Comparison of ENCODE assay signal across 22 cellular contexts in genomic region chr15:48823237-48823636, GRCh38. TPM values are rescaled to one million over a fixed set of nuclear protein-coding genes. Genes with fewer than 3 reads are reported as not detected.
DNase-seq lines count a peak whose midpoint lies in the region; ATAC-seq and TF ChIP-seq lines count a peak whose summit lies in the region.
"Had no signal": no experiment of that assay in that cellular context is flagged by ENCODE, and none has a peak within 500 bp of the region (broad histone marks: within the 10 kb centered on the region; RNA-seq: fewer than 3 reads in every experiment).

No MANE protein-coding gene starts in this region.

- no peak overlapping the region for H3K27ac ChIP-seq in osteoblast (ENCODE audit: low read depth, low read length)
- H3K27ac ChIP-seq: BLaER1 treated with 17β-estradiol and CSF1 and Interleukin-3, amounts not matched to agents 10 nM and 100 nM; coronary artery; epithelial cell of prostate; neutrophil; SJCRH30; testis had no signal

- intact Hi-C loops in posterior vena cava (cut with DNase I): no loop called here

- H3K4me3 ChIP-seq in osteoblast (ENCODE audit: insufficient read depth, low read length): no peak overlapping the region
- H3K4me3 ChIP-seq: BLaER1 treated with 17β-estradiol and CSF1 and Interleukin-3, amounts not matched to agents 10 nM and 100 nM; coronary artery; SJCRH30; testis had no signal

- H3K4me3 Mint-ChIP-seq in effector memory CD8-positive, alpha-beta T cell: no peak overlapping the region

- H2AFZ ChIP-seq in osteoblast (ENCODE audit: low read length): peak overlapping the region; percentile 30

- no peaks in the 10 kb centered on the region for H3K36me3 ChIP-seq in osteoblast (ENCODE audit: insufficient read depth, low read length)
- H3K36me3 ChIP-seq: BLaER1 treated with 17β-estradiol and CSF1 and Interleukin-3, amounts not matched to agents 10 nM and 100 nM; neutrophil; SJCRH30 had no signal

- no peaks in the 10 kb centered on the region for H3K36me3 Mint-ChIP-seq in effector memory CD8-positive, alpha-beta T cell (ENCODE audit: insufficient read depth)

- no peak for ATAC-seq in effector memory CD8-positive, alpha-beta T cell (replicated peaks)
- ATAC-seq: sciatic nerve had no signal

- peak; percentile 17 for TF ChIP-seq CTCF in osteoblast (IDR thresholded peaks at IDR 0.05; ENCODE audit: extremely low read depth, low read depth, low read length)

- H3K9me3 ChIP-seq in osteoblast (ENCODE audit: low read depth, low read length): no peaks in the 10 kb centered on the region
- H3K9me3 ChIP-seq: neutrophil, SJCRH30, testis had no signal

- DNase-seq in ELR (ENCODE audit: low read depth) (peak; percentile 58), RPMI7951 (ENCODE audit: low read depth) (peak; percentile 21), fibroblast of peridontal ligament (ENCODE audit: extremely low read depth) (peak; percentile 16), osteoblast (ENCODE audit: insufficient read length, low spot score, missing footprints) (peak; percentile 1), NCI-H524 (lab: John Stamatoyannopoulos, UW) (no peak), posterior vena cava (ENCODE audit: low spot score) (no peak)
- no peak for DNase-seq in effector memory CD8-positive, alpha-beta T cell
- no peak for DNase-seq in activated CD8-positive, alpha-beta memory T cell treated with anti-CD3 and anti-CD28 coated beads, Interleukin-2, amount 50 U/mL, for 4 hours
- DNase-seq: activated CD4-positive, alpha-beta T cell treated with anti-CD3 and anti-CD28 coated beads for 4 hours; aorta; glutamatergic neuron; midbrain; NCI-H1105 treated with DMSO at 0.1 percent for 48 hours; SJCRH30; stimulated activated CD4-positive, alpha-beta T cell treated with anti-CD3 and anti-CD28 coated beads, Interleukin-2, amount 100 ng/mL, for 48 hours; T-helper 9 cell; testis had no signal

- no peak overlapping the region for H3K4me2 ChIP-seq in osteoblast (ENCODE audit: insufficient read depth, low read length)
- H3K4me2 ChIP-seq: BLaER1 treated with 17β-estradiol and CSF1 and Interleukin-3, amounts not matched to agents 10 nM and 100 nM had no signal

- H3K27ac Mint-ChIP-seq in effector memory CD8-positive, alpha-beta T cell: no peak overlapping the region

- no peaks in the 10 kb centered on the region for H3K4me1 Mint-ChIP-seq in effector memory CD8-positive, alpha-beta T cell (ENCODE audit: low read depth in 2 of 2)

- H3K9me3 Mint-ChIP-seq in effector memory CD8-positive, alpha-beta T cell: no peaks in the 10 kb centered on the region

- H3K4me1 ChIP-seq in osteoblast (ENCODE audit: insufficient read depth, low read length): peaks cover 7% of the 10 kb centered on the region
- H3K4me1 ChIP-seq: BLaER1 treated with 17β-estradiol and CSF1 and Interleukin-3, amounts not matched to agents 10 nM and 100 nM; SJCRH30; testis had no signal

- no peaks in the 10 kb centered on the region for H3K27me3 ChIP-seq in osteoblast (ENCODE audit: insufficient read depth, low read length)
- H3K27me3 ChIP-seq: BLaER1 treated with 17β-estradiol and CSF1 and Interleukin-3, amounts not matched to agents 10 nM and 100 nM; neutrophil; SJCRH30; testis had no signal

- peaks cover 13 to 16% of the 10 kb centered on the region in 2 donors for H3K27me3 Mint-ChIP-seq in effector memory CD8-positive, alpha-beta T cell

- no peaks in the 10 kb centered on the region for H3K79me2 ChIP-seq in osteoblast (ENCODE audit: insufficient read depth, low read length)

- H4K20me1 ChIP-seq in osteoblast (ENCODE audit: insufficient read depth, low read length): no peaks in the 10 kb centered on the region
- H4K20me1 ChIP-seq: BLaER1 treated with 17β-estradiol and CSF1 and Interleukin-3, amounts not matched to agents 10 nM and 100 nM had no signal

RNA-seq across cellular contexts. Expression of gene CEP152, which starts 12.4 kb away (rescaled TPM):
- total RNA-seq in RPMI7951 (2014; rRNA removed; shearing (Covaris generic)): 26.8 and 34.5 TPM in 2 replicates
- total RNA-seq in osteoblast (4.3 and 5.0 TPM in 2 replicates), posterior vena cava (1 to 10 TPM; 3.3 to 4.1 TPM)

RNA-seq across cellular contexts. Expression of gene EID1, which starts 54.7 kb away (rescaled TPM):
- 414 and 460 TPM in 2 replicates for total RNA-seq in RPMI7951 (2014; rRNA removed; shearing (Covaris generic))
- 193 and 206 TPM in 2 replicates for total RNA-seq in osteoblast
- total RNA-seq in posterior vena cava: 100 to 1,000 TPM; 202 to 230 TPM

Comparison
In these comparisons a context has a peak if more than half of its experiments do, and no peak if none do; other contexts are left out.
1. DNase-seq: peak in ELR (single experiment), RPMI7951 (single experiment), fibroblast of peridontal ligament (single experiment) and osteoblast (single experiment); none in NCI-H524 (0 of 2), effector memory CD8-positive, alpha-beta T cell (0 of 3), posterior vena cava (single experiment) and activated CD8-positive, alpha-beta memory T cell treated with anti-CD3 and anti-CD28 coated beads, Interleukin-2, amount 50 U/mL, for 4 hours (single experiment).